In the genomic region with DNA sequence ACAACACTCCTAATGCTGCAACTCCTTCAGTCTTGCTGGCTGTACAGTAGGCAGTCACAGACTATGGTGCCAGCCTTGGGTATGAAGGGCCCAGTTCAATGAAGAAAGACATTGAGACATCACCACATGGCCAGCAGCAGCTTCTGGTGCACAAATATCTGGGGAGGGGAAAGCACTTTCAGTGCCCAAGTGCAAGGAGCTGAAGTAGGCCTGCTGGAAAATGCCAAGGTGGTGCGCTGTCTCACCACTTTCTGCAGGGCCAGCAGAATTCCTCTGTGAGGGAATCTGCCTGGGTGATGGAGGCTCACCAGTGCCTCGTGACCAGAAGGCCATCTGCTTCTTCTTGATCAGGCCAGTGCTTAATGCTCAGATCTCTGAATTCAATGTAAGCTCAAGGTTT, we compare ENCODE assay signal across 2 cellular contexts.
TF ChIP-seq lines count a peak whose summit lies in the region.

No MANE protein-coding gene starts in this region.

TF ChIP-seq in IMR-90, 13 proteins besides CTCF, POLR2A, EP300 and RAD21:
- TF ChIP-seq FOS (IDR thresholded peaks at IDR 0.05; ENCODE audit: low read depth, low read length): no peak
- TF ChIP-seq, protein P1, sequence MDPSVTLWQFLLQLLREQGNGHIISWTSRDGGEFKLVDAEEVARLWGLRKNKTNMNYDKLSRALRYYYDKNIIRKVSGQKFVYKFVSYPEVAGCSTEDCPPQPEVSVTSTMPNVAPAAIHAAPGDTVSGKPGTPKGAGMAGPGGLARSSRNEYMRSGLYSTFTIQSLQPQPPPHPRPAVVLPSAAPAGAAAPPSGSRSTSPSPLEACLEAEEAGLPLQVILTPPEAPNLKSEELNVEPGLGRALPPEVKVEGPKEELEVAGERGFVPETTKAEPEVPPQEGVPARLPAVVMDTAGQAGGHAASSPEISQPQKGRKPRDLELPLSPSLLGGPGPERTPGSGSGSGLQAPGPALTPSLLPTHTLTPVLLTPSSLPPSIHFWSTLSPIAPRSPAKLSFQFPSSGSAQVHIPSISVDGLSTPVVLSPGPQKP (IDR thresholded peaks at IDR 0.05; ENCODE audit: borderline replicate concordance, low read depth, low read length): no peak
- TF ChIP-seq MAZ (IDR thresholded peaks at IDR 0.05; ENCODE audit: borderline replicate concordance, low read depth, low read length): no peak
- no peak for TF ChIP-seq MAFK (IDR thresholded peaks at IDR 0.05; ENCODE audit: low read depth, low read length)
- TF ChIP-seq RCOR1 (IDR thresholded peaks at IDR 0.05; ENCODE audit: insufficient replicate concordance, low read length): no peak
- TF ChIP-seq BHLHE40 (IDR thresholded peaks at IDR 0.05; ENCODE audit: low read depth, low read length): no peak
- TF ChIP-seq, protein P2, sequence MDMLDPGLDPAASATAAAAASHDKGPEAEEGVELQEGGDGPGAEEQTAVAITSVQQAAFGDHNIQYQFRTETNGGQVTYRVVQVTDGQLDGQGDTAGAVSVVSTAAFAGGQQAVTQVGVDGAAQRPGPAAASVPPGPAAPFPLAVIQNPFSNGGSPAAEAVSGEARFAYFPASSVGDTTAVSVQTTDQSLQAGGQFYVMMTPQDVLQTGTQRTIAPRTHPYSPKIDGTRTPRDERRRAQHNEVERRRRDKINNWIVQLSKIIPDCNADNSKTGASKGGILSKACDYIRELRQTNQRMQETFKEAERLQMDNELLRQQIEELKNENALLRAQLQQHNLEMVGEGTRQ (IDR thresholded peaks at IDR 0.05; ENCODE audit: low read depth, low read length): no peak
- no peak for TF ChIP-seq RFX5 (IDR thresholded peaks at IDR 0.05; ENCODE audit: low read depth, low read length)
- TF ChIP-seq CHD1 (IDR thresholded peaks at IDR 0.05; ENCODE audit: low read depth, low read length): no peak
TF ChIP-seq in IMR-90: peak in this region for 0.

TF ChIP-seq in H1, 55 proteins besides CTCF, POLR2A, EP300 and RAD21:
- TF ChIP-seq KDM5A (IDR thresholded peaks at IDR 0.05; ENCODE audit: low read length) (no peak), SIN3A (conservative IDR thresholded peaks at IDR 0.05 in 1 of 2, IDR thresholded peaks at IDR 0.05 in 1 of 2; ENCODE audit: low read depth in 1 of 2, low read length in 2 of 2) (no peak), SRF (IDR thresholded peaks at IDR 0.05; ENCODE audit: low read depth, low read length) (no peak), NANOG (IDR thresholded peaks at IDR 0.05; ENCODE audit: insufficient read depth, low read depth, low read length, poor library complexity, severe bottlenecking) (no peak), CHD2 (IDR thresholded peaks at IDR 0.05; ENCODE audit: low read length) (no peak), YY1 (IDR thresholded peaks at IDR 0.05; ENCODE audit: low read depth, low read length) (no peak), BACH1 (IDR thresholded peaks at IDR 0.05; ENCODE audit: low read length) (no peak), GABPA (IDR thresholded peaks at IDR 0.05; ENCODE audit: borderline replicate concordance, insufficient read depth, low read length) (no peak), EGR1 (IDR thresholded peaks at IDR 0.05; ENCODE audit: borderline replicate concordance, low read depth, low read length) (no peak), SP2 (IDR thresholded peaks at IDR 0.05; ENCODE audit: low read length) (no peak), TAF7 (optimal IDR thresholded peaks at IDR 0.05; ENCODE audit: borderline replicate concordance, low read depth, low read length) (no peak)
- TF ChIP-seq, protein P3, sequence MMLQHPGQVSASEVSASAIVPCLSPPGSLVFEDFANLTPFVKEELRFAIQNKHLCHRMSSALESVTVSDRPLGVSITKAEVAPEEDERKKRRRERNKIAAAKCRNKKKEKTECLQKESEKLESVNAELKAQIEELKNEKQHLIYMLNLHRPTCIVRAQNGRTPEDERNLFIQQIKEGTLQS (IDR thresholded peaks at IDR 0.05; ENCODE audit: insufficient read depth, low read depth, low read length): no peak
